In genomic region chr7:10644849-10645248, GRCh38 we compare ENCODE assay signal across 22 cellular contexts.
"Had no signal": no experiment of that assay in that cellular context is flagged by ENCODE, and none has a peak within 500 bp of the region (broad histone marks: within the 10 kb centered on the region; RNA-seq: fewer than 3 reads in every experiment).

No MANE protein-coding gene starts in this region.

- H3K4me3 Mint-ChIP-seq: naive B cell had no signal

- FAIRE-seq: kidney, pancreas, small intestine had no signal

- H3K27ac ChIP-seq: colonic mucosa, hepatocyte, pancreas, stomach, thoracic aorta, transverse colon had no signal

- H3K4me1 Mint-ChIP-seq: naive B cell had no signal

- H3K36me3 Mint-ChIP-seq: naive B cell had no signal

- DNase-seq: colonic mucosa; effector CD4-positive, alpha-beta T cell; foreskin melanocyte; head of caudate nucleus; kidney; left cardiac atrium; left ventricle myocardium superior; mesenchymal stem cell; naive B cell; nucleus accumbens; pancreas; right cardiac atrium; small intestine; stimulated activated CD4-positive, alpha-beta T cell treated with anti-CD3 and anti-CD28 coated beads, Interleukin-12 subunit alpha, Interleukin-12 subunit beta, amount 100 ng/mL, for 4 hours; stimulated activated naive CD4-positive, alpha-beta T cell; stomach; substantia nigra; transverse colon had no signal

- H3K4me3 ChIP-seq: colonic mucosa, hepatocyte, lung, pancreas, stomach, thoracic aorta, transverse colon had no signal

- H3K36me3 ChIP-seq: colonic mucosa, pancreas, stomach, thoracic aorta, transverse colon had no signal

- H3K27ac Mint-ChIP-seq: naive B cell, progenitor cell of endocrine pancreas had no signal

- H3K9me3 ChIP-seq: colonic mucosa, pancreas, stomach, thoracic aorta, transverse colon had no signal

- H3K27me3 ChIP-seq: colonic mucosa, hepatocyte, pancreas, stomach, transverse colon had no signal
